ENCODE assay signal across 8 cellular contexts in genomic region chr2:121095257-121096080, GRCh38.
DNase-seq lines count a peak whose midpoint lies in the region; ATAC-seq and TF ChIP-seq lines count a peak whose summit lies in the region.

No MANE protein-coding gene starts in this region.

- H3K36me3 ChIP-seq in right lobe of liver (no peaks in the 10 kb centered on the region), aorta (ENCODE audit: control insufficient read depth in 1 of 2, insufficient read depth in 2 of 2, low read length in 1 of 2) (no peaks in the 10 kb centered on the region)

- peaks cover 7% of the 10 kb centered on the region for H3K27me3 Mint-ChIP-seq in activated CD8-positive, alpha-beta memory T cell treated with anti-CD3 and anti-CD28 coated beads, Interleukin-2, amount 10 ng/mL, durations not matched to agents 7 days and 5 days

- 12% methylated on average over 9 of the region's 19 CpGs for WGBS in right lobe of liver (ENCODE audit: insufficient coverage, low coverage, low lambda C conversion rate, missing lambda C conversion rate)
- 30 to 32% methylated on average over 19 of the region's 19 CpGs for WGBS in aorta, 2 donors

- H3K9me3 ChIP-seq in right lobe of liver (no peaks in the 10 kb centered on the region), aorta (ENCODE audit: control insufficient read depth, low read length) (no peaks in the 10 kb centered on the region)

- CTCF ChIA-PET in activated CD8-positive, alpha-beta memory T cell treated with anti-CD3 and anti-CD28 coated beads, Interleukin-2, amount 10 ng/mL, durations not matched to agents 7 days and 5 days (lab: Charles Lee) = interaction anchor here (0.8 to 1.7 kb wide), 6 partner anchors 9 to 261 kb away, joined by 3 to 8 read pairs (median 3); no protein-coding TSS in a partner anchor

- peak; percentile 65 to 73 (median 68) for TF ChIP-seq CTCF in right lobe of liver (IDR thresholded peaks at IDR 0.05)

- H3K27me3 ChIP-seq in right lobe of liver (no peaks in the 10 kb centered on the region), aorta (ENCODE audit: control insufficient read depth in 1 of 2, insufficient read depth in 2 of 2, low read length in 1 of 2) (no peaks in the 10 kb centered on the region)

- no peaks in the 10 kb centered on the region for H3K36me3 Mint-ChIP-seq in activated CD8-positive, alpha-beta memory T cell treated with anti-CD3 and anti-CD28 coated beads, Interleukin-2, amount 10 ng/mL, durations not matched to agents 7 days and 5 days

- H3K4me1 Mint-ChIP-seq in activated CD8-positive, alpha-beta memory T cell treated with anti-CD3 and anti-CD28 coated beads, Interleukin-2, amount 10 ng/mL, durations not matched to agents 7 days and 5 days = no peaks in the 10 kb centered on the region

- no peak for DNase-seq in activated CD8-positive, alpha-beta memory T cell treated with anti-CD3 and anti-CD28 coated beads, Interleukin-2, amount 10 ng/mL, durations not matched to agents 7 days and 5 days
- no peak for DNase-seq in activated CD8-positive, alpha-beta memory T cell treated with anti-CD3 and anti-CD28 coated beads for 24 hours
- peak; percentile 88 for DNase-seq in NCI-H82 (lab: John Stamatoyannopoulos, UW)
- DNase-seq in caudate nucleus (lab: John Stamatoyannopoulos, UW) = peak in 41 of 61 donors; percentile 3 to 70 (median 23)
- DNase-seq in right lobe of liver = peak; percentile 67 to 78 (median 73)
- peak; percentile 70 to 81 for DNase-seq in aorta

- H3K4me3 Mint-ChIP-seq in activated CD8-positive, alpha-beta memory T cell treated with anti-CD3 and anti-CD28 coated beads, Interleukin-2, amount 10 ng/mL, durations not matched to agents 7 days and 5 days = no peak overlapping the region

- H3K4me3 ChIP-seq in right lobe of liver = no peak overlapping the region
- no peak overlapping the region for H3K4me3 ChIP-seq in aorta (ENCODE audit: low read length in 2 of 2)

- TF ChIP-seq POLR2A in right lobe of liver (IDR thresholded peaks at IDR 0.05) = no peak

- no peak overlapping the region for H3K27ac ChIP-seq in caudate nucleus (ENCODE audit: low read depth, low read length)
- H3K27ac ChIP-seq in right lobe of liver = no peak overlapping the region
- no peak overlapping the region for H3K27ac ChIP-seq in aorta (ENCODE audit: low read depth in 1 of 2, low read length in 2 of 2)

- no peaks in the 10 kb centered on the region for H3K9me3 Mint-ChIP-seq in activated CD8-positive, alpha-beta memory T cell treated with anti-CD3 and anti-CD28 coated beads, Interleukin-2, amount 10 ng/mL, durations not matched to agents 7 days and 5 days (ENCODE audit: low read depth)

- H3K4me1 ChIP-seq in right lobe of liver (no peaks in the 10 kb centered on the region), aorta (ENCODE audit: control insufficient read depth in 1 of 2, insufficient read depth in 2 of 2, low read length in 2 of 2) (no peaks in the 10 kb centered on the region)

- H3K27ac Mint-ChIP-seq in activated CD8-positive, alpha-beta memory T cell treated with anti-CD3 and anti-CD28 coated beads, Interleukin-2, amount 10 ng/mL, durations not matched to agents 7 days and 5 days = no peak overlapping the region

- ATAC-seq in activated CD8-positive, alpha-beta memory T cell treated with anti-CD3 and anti-CD28 coated beads, Interleukin-2, amount 10 ng/mL, durations not matched to agents 7 days and 5 days = peak; percentile 33
- ATAC-seq in HG02885 (IDR thresholded peaks at IDR 0.05; ENCODE audit: poor library complexity, unreplicated experiment) = peak; percentile 83
- peak; percentile 88 to 92 (median 91) for ATAC-seq in right lobe of liver
- ATAC-seq in aorta (ENCODE audit: low FRiP score) = peak; percentile 53
- no peak for ATAC-seq in HG03095 (IDR thresholded peaks at IDR 0.05; ENCODE audit: unreplicated experiment)

- intact Hi-C loops in right lobe of liver (cut with DNase I) = loop anchor here (10.0 kb wide), 2 partner anchors 229 to 239 kb away; no protein-coding TSS in a partner anchor
- intact Hi-C loops in aorta (cut with DNase I) = loop anchor here (5.0 to 10.0 kb wide), 2 partner anchors 257 to 259 kb away; no protein-coding TSS in a partner anchor

Comparison
In these comparisons a context has a peak if more than half of its experiments do, and no peak if none do; other contexts are left out.
1. DNase-seq: peak in NCI-H82 (single experiment), caudate nucleus (41 of 61), right lobe of liver (3 of 3) and aorta (2 of 2); none in activated CD8-positive, alpha-beta memory T cell treated with anti-CD3 and anti-CD28 coated beads, Interleukin-2, amount 10 ng/mL, durations not matched to agents 7 days and 5 days (single experiment) and activated CD8-positive, alpha-beta memory T cell treated with anti-CD3 and anti-CD28 coated beads for 24 hours (single experiment).